Comparison of ENCODE assay signal across 9 cellular contexts in genomic region chr14:94110552-94111181, GRCh38. TPM values are rescaled to one million over a fixed set of nuclear protein-coding genes. Genes with fewer than 3 reads are reported as not detected.
DNase-seq lines count a peak whose midpoint lies in the region; ATAC-seq and TF ChIP-seq lines count a peak whose summit lies in the region.
"Had no signal": no experiment of that assay in that cellular context is flagged by ENCODE, and none has a peak within 500 bp of the region (broad histone marks: within the 10 kb centered on the region; RNA-seq: fewer than 3 reads in every experiment).

Gene IFI27 (plus strand): TSS chr14:94110736.

- H3K4me3 Mint-ChIP-seq in Caco-2 (ENCODE audit: unreplicated experiment) (no peak within 1 kb of the TSS), mesothelial cell of epicardium (no peak within 1 kb of the TSS)

- H3K9ac ChIP-seq in fibroblast of lung (ENCODE audit: insufficient read depth, low read length): no peak within 1 kb of the TSS

- H3K27ac ChIP-seq in RWPE2 (ENCODE audit: poor library complexity, severe bottlenecking) (no peak within 1 kb of the TSS), fibroblast of lung (ENCODE audit: insufficient read depth, low read length) (no peak within 1 kb of the TSS)

- ATAC-seq in RWPE2 (ENCODE audit: low read depth): peak; percentile 75
- no peak for ATAC-seq in HG03521 (IDR thresholded peaks at IDR 0.05; ENCODE audit: unreplicated experiment)

- H3K36me3 ChIP-seq in Caco-2 (ENCODE audit: control insufficient read depth, insufficient read depth, low read length) (no peaks in the 10 kb centered on the region), RWPE2 (ENCODE audit: low read depth) (no peaks in the 10 kb centered on the region), fibroblast of lung (ENCODE audit: control insufficient read depth, insufficient read depth, low read length) (no peaks in the 10 kb centered on the region)

- TF ChIP-seq CTCF in Caco-2 (IDR thresholded peaks at IDR 0.05; ENCODE audit: insufficient read depth in 1 of 2, low read depth in 1 of 2, low read length in 1 of 2, severe bottlenecking in 1 of 2, unreplicated experiment in 1 of 2): no peak
- no peak for TF ChIP-seq CTCF in RWPE2 (IDR thresholded peaks at IDR 0.05; ENCODE audit: poor library complexity, severe bottlenecking)
- no peak for TF ChIP-seq CTCF in fibroblast of lung (conservative IDR thresholded peaks at IDR 0.05 in 1 of 2, IDR thresholded peaks at IDR 0.05 in 1 of 2; ENCODE audit: low read depth in 1 of 2, low read length in 2 of 2)
- no peak for TF ChIP-seq CTCF in mesothelial cell of epicardium (IDR thresholded peaks at IDR 0.05; ENCODE audit: unreplicated experiment)

- no TSS peak for BruUV-seq in Caco-2 (replicated peaks; lab: Mats Ljungman, UMichigan)

- intact Hi-C loops in Caco-2 (cut with micrococcal nuclease; ENCODE audit: unreplicated experiment): no loop called here

- no peak for DNase-seq in Caco-2
- DNase-seq in RWPE2 (ENCODE audit: low spot score): no peak
- peak; percentile 57 to 77 for DNase-seq in fibroblast of lung (ENCODE audit: low read depth in 2 of 2)
- DNase-seq in occipital lobe (lab: John Stamatoyannopoulos, UW): no peak
- DNase-seq in SK-N-DZ (ENCODE audit: low spot score): no peak
- no peak for DNase-seq in mesothelial cell of epicardium (ENCODE audit: low spot score in 2 of 2, unreplicated experiment in 2 of 2)
- DNase-seq in 8988T: no peak
- DNase-seq: Karpas-422 had no signal

- H3K36me3 Mint-ChIP-seq in Caco-2 (ENCODE audit: insufficient read depth, unreplicated experiment) (no peaks in the 10 kb centered on the region), mesothelial cell of epicardium (no peaks in the 10 kb centered on the region)

- H3K4me3 ChIP-seq in Caco-2 (ENCODE audit: low read depth, low read length) (no peak within 1 kb of the TSS), RWPE2 (ENCODE audit: severe bottlenecking) (peak within 1 kb of the TSS; percentile 26), fibroblast of lung (replicated peaks in 1 of 4; ENCODE audit: control extremely low read depth in 1 of 4, insufficient read depth in 1 of 4, low read depth in 3 of 4, low read length in 4 of 4) (no peak within 1 kb of the TSS)

- no peak within 1 kb of the TSS for H2AFZ ChIP-seq in fibroblast of lung (ENCODE audit: low read length)

- no peaks in the 10 kb centered on the region for H3K4me1 ChIP-seq in Caco-2
- H3K4me1 ChIP-seq in RWPE2 (ENCODE audit: insufficient read depth, poor library complexity, severe bottlenecking): peaks cover 7% of the 10 kb centered on the region
- H3K4me1 ChIP-seq in fibroblast of lung (ENCODE audit: control insufficient read depth, extremely low read depth, insufficient read depth, low read length): no peaks in the 10 kb centered on the region

- H3K9me3 Mint-ChIP-seq in Caco-2 (ENCODE audit: unreplicated experiment): no peaks in the 10 kb centered on the region
- H3K9me3 Mint-ChIP-seq in mesothelial cell of epicardium: no peaks in the 10 kb centered on the region

- no peaks in the 10 kb centered on the region for H3K4me1 Mint-ChIP-seq in Caco-2 (ENCODE audit: low read depth, unreplicated experiment)
- H3K4me1 Mint-ChIP-seq in mesothelial cell of epicardium: peaks cover 7% of the 10 kb centered on the region

- no peaks in the 10 kb centered on the region for H3K79me2 ChIP-seq in fibroblast of lung (ENCODE audit: control insufficient read depth, insufficient read depth, low read length)

- H3K27me3 Mint-ChIP-seq in Caco-2 (ENCODE audit: insufficient read depth, unreplicated experiment) (no peaks in the 10 kb centered on the region), mesothelial cell of epicardium (ENCODE audit: low read depth) (peaks cover 15% of the 10 kb centered on the region)

- POLR2A ChIA-PET in Caco-2 (lab: Charles Lee): no interaction called here

- H3K27me3 ChIP-seq in Caco-2 (replicated peaks; ENCODE audit: control insufficient read depth, insufficient read depth, low read length): no peaks in the 10 kb centered on the region
- H3K27me3 ChIP-seq in RWPE2 (ENCODE audit: insufficient read depth, poor library complexity, severe bottlenecking): no peaks in the 10 kb centered on the region
- no peaks in the 10 kb centered on the region for H3K27me3 ChIP-seq in fibroblast of lung (ENCODE audit: control insufficient read depth, insufficient read depth, low read length)

- no peaks in the 10 kb centered on the region for H3K9me3 ChIP-seq in Caco-2
- no peaks in the 10 kb centered on the region for H3K9me3 ChIP-seq in RWPE2 (ENCODE audit: severe bottlenecking)
- no peaks in the 10 kb centered on the region for H3K9me3 ChIP-seq in fibroblast of lung (ENCODE audit: control insufficient read depth, insufficient read depth, low read depth, low read length)

- H3K27ac Mint-ChIP-seq in Caco-2 (ENCODE audit: unreplicated experiment): peak within 1 kb of the TSS; percentile 46
- no peak within 1 kb of the TSS for H3K27ac Mint-ChIP-seq in mesothelial cell of epicardium

- no peaks in the 10 kb centered on the region for H4K20me1 ChIP-seq in fibroblast of lung (ENCODE audit: control insufficient read depth, extremely low read depth, insufficient read depth, low read length)

- CTCF ChIA-PET in Caco-2 (lab: Charles Lee): no interaction called here

- H3K4me2 ChIP-seq in fibroblast of lung (ENCODE audit: extremely low read depth, insufficient read depth, low read length): peak within 1 kb of the TSS; percentile 53

RNA-seq across cellular contexts. Expression of gene IFI27, which starts in this region (rescaled TPM):
- total RNA-seq in Caco-2 (2022) (1.7 and 2.6 TPM in 2 replicates), fibroblast of lung (7.9 and 11.6 TPM in 2 replicates), occipital lobe (12.2 TPM), mesothelial cell of epicardium (6.1 to 9.4 TPM (median 8.0 TPM) in 3 replicates)
- polyA plus RNA-seq in fibroblast of lung: 8.3 and 32.2 TPM in 2 replicates
- 7.7 and 26.1 TPM in 2 replicates for polyA plus RNA-seq in fibroblast of lung (2012)
- 1.1 TPM in 1 of 2 replicates, not detected in the other for polyA minus RNA-seq in fibroblast of lung (ENCODE audit: low replicate concordance)
- polyA plus RNA-seq in SK-N-DZ (2014; cell fraction: cytosol; rRNA removed): not detected in 2 replicates
- polyA plus RNA-seq in SK-N-DZ (2014; cell fraction: nucleus; rRNA removed): 2.1 and 3.0 TPM in 2 replicates

Comparison
In these comparisons a context has a peak if more than half of its experiments do, and no peak if none do; other contexts are left out.
1. DNase-seq: peak in fibroblast of lung (2 of 2); none in Caco-2 (0 of 2), RWPE2 (single experiment), occipital lobe (single experiment), SK-N-DZ (single experiment), mesothelial cell of epicardium (0 of 2) and 8988T (single experiment).